22 cellular contexts compared by ENCODE assay signal in genomic region chr2:54424555-54425163, GRCh38. TPM values are rescaled to one million over a fixed set of nuclear protein-coding genes. Genes with fewer than 3 reads are reported as not detected.
DNase-seq lines count a peak whose midpoint lies in the region; ATAC-seq and TF ChIP-seq lines count a peak whose summit lies in the region.
"Had no signal": no experiment of that assay in that cellular context is flagged by ENCODE, and none has a peak within 500 bp of the region (broad histone marks: within the 10 kb centered on the region; RNA-seq: fewer than 3 reads in every experiment).

No MANE protein-coding gene starts in this region.

- H3K9me3 ChIP-seq in SJCRH30 (replicated peaks), result no peaks in the 10 kb centered on the region
- H3K9me3 ChIP-seq in neuronal stem cell (replicated peaks in 1 of 2; ENCODE audit: control insufficient read depth in 2 of 2, insufficient read depth in 1 of 2, low read depth in 1 of 2, low read length in 2 of 2), result no peaks in the 10 kb centered on the region
- no peaks in the 10 kb centered on the region for H3K9me3 ChIP-seq in vagina
- H3K9me3 ChIP-seq: BE2C had no signal

- H2BK15ac ChIP-seq in neuronal stem cell (ENCODE audit: low read length), result no peak overlapping the region

- intact Hi-C loops in vagina (cut with DNase I), result no loop called here

- TF ChIP-seq CTCF in GM23338 (conservative IDR thresholded peaks at IDR 0.05; ENCODE audit: low read depth in 2 of 2), result no peak
- TF ChIP-seq CTCF in vagina (IDR thresholded peaks at IDR 0.05), result no peak

- no peaks in the 10 kb centered on the region for H3K79me1 ChIP-seq in neuronal stem cell (ENCODE audit: low read depth, low read length)

- no peak overlapping the region for H4K91ac ChIP-seq in neuronal stem cell (ENCODE audit: low read depth, low read length, poor library complexity)

- H3K27me3 ChIP-seq in GM23338 (ENCODE audit: insufficient read depth) (no peaks in the 10 kb centered on the region), SJCRH30 (no peaks in the 10 kb centered on the region), neuronal stem cell (ENCODE audit: control insufficient read depth in 3 of 3, insufficient read depth in 3 of 3, low read depth in 1 of 3, low read length in 3 of 3) (no peaks in the 10 kb centered on the region), vagina (no peaks in the 10 kb centered on the region)
- H3K27me3 ChIP-seq: BE2C had no signal

- H3K4me2 ChIP-seq in GM23338 (no peak overlapping the region), neuronal stem cell (ENCODE audit: insufficient read depth, low read length, poor library complexity, severe bottlenecking) (no peak overlapping the region)

- H3K27ac ChIP-seq in GM23338 (ENCODE audit: low read depth) (no peak overlapping the region), SJCRH30 (peak overlapping the region; percentile 37; the same call in 1 of the 2 replicates), neuronal stem cell (replicated peaks; ENCODE audit: low read length) (no peak overlapping the region), vagina (no peak overlapping the region)

- H3K4me3 ChIP-seq in GM23338 (no peak overlapping the region), SJCRH30 (no peak overlapping the region), neuronal stem cell (ENCODE audit: low read length in 2 of 2) (no peak overlapping the region), vagina (no peak overlapping the region)
- H3K4me3 ChIP-seq: K562 had no signal

- no peaks in the 10 kb centered on the region for H3K36me3 Mint-ChIP-seq in GM23338 (ENCODE audit: low read depth)
- H3K36me3 Mint-ChIP-seq: CD4-positive, CD25-positive, alpha-beta regulatory T cell; CD8-positive, alpha-beta memory T cell had no signal

- H3F3A ChIP-seq in GM23338 (replicated peaks; ENCODE audit: low read depth), result no peaks in the 10 kb centered on the region

- TF ChIP-seq POLR2A in vagina (IDR thresholded peaks at IDR 0.05), result no peak

- no peaks in the 10 kb centered on the region for H3K79me2 ChIP-seq in GM23338 (replicated peaks; ENCODE audit: insufficient read depth)

- H2AK5ac ChIP-seq in neuronal stem cell (ENCODE audit: low read depth, low read length), result no peak overlapping the region

- H3K9me2 ChIP-seq in GM23338 (ENCODE audit: insufficient read depth), result peaks cover 3% of the 10 kb centered on the region; the same call in 1 of the 2 replicates

- H3K14ac ChIP-seq in neuronal stem cell (ENCODE audit: low read length), result no peak overlapping the region

- no peaks in the 10 kb centered on the region for H4K20me1 ChIP-seq in GM23338 (replicated peaks; ENCODE audit: insufficient read depth)

- no peak for DNase-seq in GM23338 (ENCODE audit: low spot score)
- peak; percentile 20 for DNase-seq in HuH-7 (ENCODE audit: low spot score)
- DNase-seq in SJCRH30, result peak; percentile 72 to 87
- no peak for DNase-seq in neuronal stem cell (ENCODE audit: low spot score)
- DNase-seq in vagina (ENCODE audit: extremely low spot score in 2 of 2), result no peak
- DNase-seq in foreskin melanocyte, result no peak
- DNase-seq: ACHN; BE2C; C1 segment of cervical spinal cord; CD4-positive, CD25-positive, alpha-beta regulatory T cell; CD8-positive, alpha-beta memory T cell; COR-L47; DMS 273 treated with DMSO at 0.1 percent for 48 hours; DMS79; GDM1; GOT3; H7; HFFc6; IMR-90 had no signal

- H4K8ac ChIP-seq in neuronal stem cell (ENCODE audit: low read depth, low read length), result no peak overlapping the region

- H2BK120ac ChIP-seq in neuronal stem cell (ENCODE audit: low read depth, low read length), result no peak overlapping the region

- no peak overlapping the region for H3K4ac ChIP-seq in neuronal stem cell (ENCODE audit: low read length)

- H2AFZ ChIP-seq in GM23338 (peak overlapping the region; percentile 60; the same call in 1 of the 2 replicates), neuronal stem cell (ENCODE audit: low read length) (peak overlapping the region; percentile 37)

- no peak overlapping the region for H2BK5ac ChIP-seq in neuronal stem cell (ENCODE audit: low read length)

- no peak overlapping the region for H3K9ac ChIP-seq in neuronal stem cell (ENCODE audit: low read depth, low read length, poor library complexity)

- H3K4me1 Mint-ChIP-seq in GM23338, result peaks cover 10% of the 10 kb centered on the region; the same call in 2 of the 3 replicates

- no peak overlapping the region for H3K23ac ChIP-seq in neuronal stem cell (ENCODE audit: low read depth, low read length, poor library complexity)

- WGBS in neuronal stem cell (ENCODE audit: extremely low coverage in 2 of 2, insufficient read length in 2 of 2, insufficient replicate concordance in 1 of 2), 2 donors, result no CpG with 5 or more reads among the region's 7 CpGs

- H3K4me1 ChIP-seq in GM23338 (ENCODE audit: insufficient read depth) (no peaks in the 10 kb centered on the region), SJCRH30 (peaks cover 11% of the 10 kb centered on the region), neuronal stem cell (ENCODE audit: control insufficient read depth in 2 of 2, insufficient read depth in 1 of 2, low read depth in 1 of 2, low read length in 2 of 2) (no peaks in the 10 kb centered on the region), vagina (peaks cover 20% of the 10 kb centered on the region)
- H3K4me1 ChIP-seq: BE2C had no signal

- H3K9me3 Mint-ChIP-seq in GM23338, result peaks cover 3% of the 10 kb centered on the region; the same call in 1 of the 3 replicates

- H3K27ac Mint-ChIP-seq in GM23338, result no peak overlapping the region
- H3K27ac Mint-ChIP-seq: CD4-positive, CD25-positive, alpha-beta regulatory T cell; CD8-positive, alpha-beta memory T cell; HFFc6 had no signal

- no peak for ATAC-seq in GM23338
- ATAC-seq in GM18519 (IDR thresholded peaks at IDR 0.05; ENCODE audit: low FRiP score, unreplicated experiment), result no peak
- ATAC-seq: HCT116, K562 had no signal

- no peak overlapping the region for H2BK12ac ChIP-seq in neuronal stem cell (ENCODE audit: low read length)

- no peaks in the 10 kb centered on the region for H3K36me3 ChIP-seq in GM23338 (ENCODE audit: insufficient read depth)
- no peaks in the 10 kb centered on the region for H3K36me3 ChIP-seq in SJCRH30
- H3K36me3 ChIP-seq in neuronal stem cell (replicated peaks in 1 of 2; ENCODE audit: control insufficient read depth in 2 of 2, insufficient read depth in 2 of 2, low read length in 2 of 2), result no peaks in the 10 kb centered on the region
- no peaks in the 10 kb centered on the region for H3K36me3 ChIP-seq in vagina
- H3K36me3 ChIP-seq: BE2C had no signal

- no peak overlapping the region for H3K4me3 Mint-ChIP-seq in GM23338
- H3K4me3 Mint-ChIP-seq: CD4-positive, CD25-positive, alpha-beta regulatory T cell; CD8-positive, alpha-beta memory T cell; HFFc6 had no signal

- no peak overlapping the region for H3K18ac ChIP-seq in neuronal stem cell (ENCODE audit: low read length)

- H3K27me3 Mint-ChIP-seq in GM23338 (ENCODE audit: insufficient read depth, low read depth, poor library complexity), result peaks cover 1% of the 10 kb centered on the region
- H3K27me3 Mint-ChIP-seq: CD8-positive, alpha-beta memory T cell had no signal

TF ChIP-seq in GM23338, 12 proteins besides CTCF, POLR2A, EP300 and RAD21 (continues in another document):
- no peak for TF ChIP-seq JUNB (IDR thresholded peaks at IDR 0.05; ENCODE audit: unreplicated experiment)
- no peak for TF ChIP-seq STAT1 (IDR thresholded peaks at IDR 0.05; ENCODE audit: unreplicated experiment)
- no peak for TF ChIP-seq POLR2AphosphoS5 (IDR thresholded peaks at IDR 0.05; ENCODE audit: low read depth)
- no peak for TF ChIP-seq REST (IDR thresholded peaks at IDR 0.05; ENCODE audit: unreplicated experiment)
- TF ChIP-seq ZNF114 (CRISPR knock-in tag; IDR thresholded peaks at IDR 0.05), result no peak
- no peak for TF ChIP-seq EZH2phosphoT487 (IDR thresholded peaks at IDR 0.05; ENCODE audit: unreplicated experiment)
- TF ChIP-seq CREB1 (CRISPR knock-in tag; IDR thresholded peaks at IDR 0.05; ENCODE audit: low read depth), result no peak
- no peak for TF ChIP-seq ETS1 (IDR thresholded peaks at IDR 0.05)

RNA-seq across cellular contexts. Expression of gene SPTBN1, which starts 31.5 kb away (rescaled TPM):
- total RNA-seq in GM23338 (2014; rRNA removed; shearing (Covaris generic)), result 189 and 204 TPM in 2 replicates
- polyA plus RNA-seq in GM23338 (2016; fragmentation: Nextera tagmentation; extraction: Ambion mirVana), result 58.1 and 59.1 TPM in 2 replicates
- 258 and 260 TPM in 2 replicates for total RNA-seq in SJCRH30 (2014; rRNA removed; shearing (Covaris generic))
- 27.6 TPM for polyA plus RNA-seq in neuronal stem cell (2013, experiment 1 of 2)
- polyA plus RNA-seq in neuronal stem cell (2013, experiment 2 of 2), result 28.3 TPM
- total RNA-seq in vagina, result 278 TPM

Comparison
In these comparisons a context has a peak if more than half of its experiments do, and no peak if none do; other contexts are left out.
1. DNase-seq: peak in HuH-7 (single experiment) and SJCRH30 (2 of 2); none in GM23338 (single experiment), neuronal stem cell (single experiment), vagina (0 of 2) and foreskin melanocyte (single experiment).